ENCODE assay signal across 19 cellular contexts in the genomic region with DNA sequence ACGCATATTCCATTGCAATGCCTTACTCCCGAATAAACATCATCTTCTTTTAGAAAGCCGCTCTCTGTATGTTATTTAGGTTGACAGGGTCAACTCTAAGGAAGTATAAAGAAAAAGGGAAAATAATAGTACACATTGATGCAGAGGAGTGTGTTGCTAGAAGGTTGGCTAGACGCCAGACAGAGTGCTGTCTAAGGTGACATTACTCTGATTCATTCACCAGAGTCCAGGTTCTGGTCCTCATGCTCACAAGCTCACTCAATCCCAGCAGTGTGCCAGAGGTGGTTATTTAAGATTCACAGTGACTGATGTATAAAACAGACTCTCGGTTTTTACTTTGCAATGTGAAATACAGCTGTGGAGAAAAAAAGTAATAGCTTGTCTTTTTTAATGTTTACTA. TPM values are rescaled to one million over a fixed set of nuclear protein-coding genes. Genes with fewer than 3 reads are reported as not detected.
A peak's percentile ranks its signal among the peaks of the same experiment; 100 is the strongest.
DNase-seq lines count a peak whose midpoint lies in the region; FAIRE-seq and TF ChIP-seq lines count a peak whose summit lies in the region.
"Had no signal": no experiment of that assay in that cellular context is flagged by ENCODE, and none has a peak within 500 bp of the region (broad histone marks: within the 10 kb centered on the region; RNA-seq: fewer than 3 reads in every experiment).

No MANE protein-coding gene starts in this region.

- no TSS peak for BruUV-seq in MCF 10A (replicated peaks; lab: Mats Ljungman, UMichigan)

- no peaks in the 10 kb centered on the region for H3K9me3 Mint-ChIP-seq in MCF 10A (ENCODE audit: unreplicated experiment)
- H3K9me3 Mint-ChIP-seq: HFFc6 had no signal

- H3K36me3 ChIP-seq in breast epithelium (no peaks in the 10 kb centered on the region), bronchial epithelial cell (ENCODE audit: control insufficient read depth, insufficient read depth, low read length) (no peaks in the 10 kb centered on the region)
- H3K36me3 ChIP-seq: MG63, Peyer's patch had no signal

- POLR2A ChIA-PET in MCF 10A (lab: Yijun Ruan, JAX) = no interaction called here

- TF ChIP-seq CTCF in MCF 10A (IDR thresholded peaks at IDR 0.05; ENCODE audit: unreplicated experiment) (no peak), breast epithelium (IDR thresholded peaks at IDR 0.05) (no peak), bronchial epithelial cell (IDR thresholded peaks at IDR 0.05; ENCODE audit: insufficient read depth, low read length, severe bottlenecking) (no peak)

- TF ChIP-seq POLR2A in breast epithelium (IDR thresholded peaks at IDR 0.05) = no peak

- peak; percentile 13 for FAIRE-seq in bronchial epithelial cell (lab: Jason Lieb, UNC)
- FAIRE-seq: D721Med, HTR-8/SVneo had no signal

- H3K27me3 ChIP-seq in breast epithelium (no peaks in the 10 kb centered on the region), bronchial epithelial cell (ENCODE audit: control insufficient read depth, insufficient read depth, low read length) (no peaks in the 10 kb centered on the region)
- H3K27me3 ChIP-seq: MG63, Peyer's patch had no signal

- no peak overlapping the region for H3K27ac Mint-ChIP-seq in MCF 10A (ENCODE audit: low read depth, unreplicated experiment)
- H3K27ac Mint-ChIP-seq: B cell, HFFc6 had no signal

- no peaks in the 10 kb centered on the region for H3K27me3 Mint-ChIP-seq in MCF 10A (ENCODE audit: insufficient read depth, unreplicated experiment)
- H3K27me3 Mint-ChIP-seq: B cell; CD4-positive, alpha-beta memory T cell had no signal

- CTCF ChIA-PET in MCF 10A (lab: Yijun Ruan, JAX) = no interaction called here

- intact Hi-C loops in MCF 10A (cut with micrococcal nuclease) (no loop called here), breast epithelium (cut with DNase I; ENCODE audit: low total_unique reads) (no loop called here)

- H3K4me1 Mint-ChIP-seq in MCF 10A (ENCODE audit: insufficient read depth, unreplicated experiment) = no peaks in the 10 kb centered on the region

- H3K4me1 ChIP-seq in breast epithelium = no peaks in the 10 kb centered on the region
- H3K4me1 ChIP-seq: Peyer's patch had no signal

- H3K4me3 Mint-ChIP-seq in MCF 10A (ENCODE audit: unreplicated experiment) = no peak overlapping the region
- H3K4me3 Mint-ChIP-seq: B cell; CD4-positive, alpha-beta memory T cell; HFFc6 had no signal

- no peak overlapping the region for H3K4me3 ChIP-seq in breast epithelium
- H3K4me3 ChIP-seq in bronchial epithelial cell (ENCODE audit: low read depth, low read length) = no peak overlapping the region
- H3K4me3 ChIP-seq: MG63, Peyer's patch had no signal

- H3K27ac ChIP-seq in breast epithelium = no peak overlapping the region
- H3K27ac ChIP-seq: Peyer's patch had no signal

- no peaks in the 10 kb centered on the region for H3K9me3 ChIP-seq in breast epithelium
- H3K9me3 ChIP-seq: MG63, Peyer's patch had no signal

- DNase-seq in MCF 10A (ENCODE audit: unreplicated experiment) (peak; percentile 4), breast epithelium (ENCODE audit: low spot score in 2 of 2) (no peak), NCI-H2227 treated with DMSO at 0.1 percent for 48 hours (lab: John Stamatoyannopoulos, UW) (peak; percentile 37), bronchial epithelial cell (ENCODE audit: low read depth) (peak; percentile 29), renal cortical epithelial cell (ENCODE audit: low read depth) (peak; percentile 23), NCI-H1092 treated with DMSO at 0.1 percent for 48 hours (lab: John Stamatoyannopoulos, UW) (no peak), GM19240 (ENCODE audit: insufficient read length, low spot score) (no peak), AG08396 (ENCODE audit: low spot score) (no peak)
- DNase-seq: ACHN; CD4-positive, alpha-beta memory T cell; HFFc6; MG63; NCI-H446; NCI-H748 treated with DMSO at 0.1 percent for 48 hours; Peyer's patch; SIG-M5 had no signal

- H3K36me3 Mint-ChIP-seq in MCF 10A (ENCODE audit: insufficient read depth, unreplicated experiment) = peaks cover 15% of the 10 kb centered on the region

RNA-seq across cellular contexts. Expression of a gene that starts 1.7 kb away (rescaled TPM):
- total RNA-seq in MCF 10A (2022) (4.0 and 6.7 TPM in 2 replicates), breast epithelium (10 to 100 TPM in 2 of 3 donors, 1 to 10 TPM in 1; 6.6 to 28.4 (median 23.6) TPM), bronchial epithelial cell (1.3 and 2.6 TPM in 2 replicates), renal cortical epithelial cell (under 0.01 and 16.4 TPM in 2 replicates)

Comparison
In these comparisons a context has a peak if more than half of its experiments do, and no peak if none do; other contexts are left out.
1. DNase-seq: peak in MCF 10A (single experiment), NCI-H2227 treated with DMSO at 0.1 percent for 48 hours (single experiment), bronchial epithelial cell (single experiment) and renal cortical epithelial cell (single experiment); none in breast epithelium (0 of 2), NCI-H1092 treated with DMSO at 0.1 percent for 48 hours (single experiment), GM19240 (single experiment) and AG08396 (single experiment).